In genomic region chr17:51683291-51683690, GRCh38 we compare ENCODE assay signal across 26 cellular contexts.
"Had no signal": no experiment of that assay in that cellular context is flagged by ENCODE, and none has a peak within 500 bp of the region (broad histone marks: within the 10 kb centered on the region; RNA-seq: fewer than 3 reads in every experiment).

No MANE protein-coding gene starts in this region.

- H3K4me1 ChIP-seq: colonic mucosa, esophagus muscularis mucosa, esophagus squamous epithelium, foreskin keratinocyte, gastroesophageal sphincter, heart left ventricle, heart right ventricle had no signal

- H3K9me3 ChIP-seq: colonic mucosa, esophagus muscularis mucosa, esophagus squamous epithelium, gastrocnemius medialis, gastroesophageal sphincter, heart left ventricle, heart right ventricle had no signal

- H3K36me3 ChIP-seq: colonic mucosa, esophagus muscularis mucosa, esophagus squamous epithelium, gastrocnemius medialis, gastroesophageal sphincter, heart left ventricle, heart right ventricle had no signal

- H3K9me3 Mint-ChIP-seq: dendritic cell treated with granulocyte-macrophage colony-stimulating factor and Interleukin-4, amounts not matched to agents 40 ng/mL and 50 ng/mL, for 4 days; effector memory CD8-positive, alpha-beta T cell; endodermal cell had no signal

- H3K79me2 ChIP-seq: hepatocyte had no signal

- H3K27me3 Mint-ChIP-seq: dendritic cell treated with granulocyte-macrophage colony-stimulating factor and Interleukin-4, amounts not matched to agents 40 ng/mL and 50 ng/mL, for 4 days had no signal

- DNase-seq: colonic mucosa; cortex of kidney; dermis blood vessel endothelial cell; dorsolateral prefrontal cortex; effector CD4-positive, alpha-beta T cell; effector CD8-positive, alpha-beta T cell; effector memory CD4-positive, alpha-beta T cell; effector memory CD8-positive, alpha-beta T cell; endodermal cell; erythroblast; esophagus squamous epithelium; foreskin fibroblast; foreskin keratinocyte; foreskin melanocyte; gastrocnemius medialis; glutamatergic neuron; head of caudate nucleus; heart left ventricle; heart right ventricle had no signal

- H3K27ac ChIP-seq: colonic mucosa, coronary artery, dorsolateral prefrontal cortex, epithelial cell of prostate, esophagus muscularis mucosa, esophagus squamous epithelium, foreskin keratinocyte, gastrocnemius medialis, gastroesophageal sphincter, heart left ventricle, heart right ventricle, hepatocyte had no signal

- H3K4me3 Mint-ChIP-seq: dendritic cell treated with granulocyte-macrophage colony-stimulating factor and Interleukin-4, amounts not matched to agents 40 ng/mL and 50 ng/mL, for 4 days; effector memory CD8-positive, alpha-beta T cell; endodermal cell had no signal

- H3K27me3 ChIP-seq: colonic mucosa, esophagus muscularis mucosa, foreskin keratinocyte, gastrocnemius medialis, heart left ventricle, hepatocyte had no signal

- H3K4me3 ChIP-seq: colonic mucosa, coronary artery, dorsolateral prefrontal cortex, esophagus muscularis mucosa, esophagus squamous epithelium, gastrocnemius medialis, gastroesophageal sphincter, heart left ventricle, heart right ventricle, hepatocyte had no signal

- H3K27ac Mint-ChIP-seq: dendritic cell treated with granulocyte-macrophage colony-stimulating factor and Interleukin-4, amounts not matched to agents 40 ng/mL and 50 ng/mL, for 4 days; effector memory CD8-positive, alpha-beta T cell; endodermal cell had no signal

- H3K4me2 ChIP-seq: hepatocyte had no signal

- H2AFZ ChIP-seq: hepatocyte had no signal

- ATAC-seq: effector memory CD8-positive, alpha-beta T cell; esophagus mucosa; foreskin keratinocyte; gastrocnemius medialis; gastroesophageal sphincter; heart left ventricle; heart right ventricle had no signal
